ENCODE assay signal across 28 cellular contexts in genomic region chr1:229941785-229942184, GRCh38.
"Had no signal": no experiment of that assay in that cellular context is flagged by ENCODE, and none has a peak within 500 bp of the region (broad histone marks: within the 10 kb centered on the region; RNA-seq: fewer than 3 reads in every experiment).

No MANE protein-coding gene starts in this region.

- H3K9me3 Mint-ChIP-seq: activated CD4-positive, alpha-beta memory T cell treated with anti-CD3 and anti-CD28 coated beads, Interleukin-2, amount 10 ng/mL, durations not matched to agents 7 days and 5 days; activated naive CD4-positive, alpha-beta T cell treated with anti-CD3 and anti-CD28 coated beads, Interleukin-2, amount 10 ng/mL, durations not matched to agents 7 days and 5 days; activated naive CD8-positive, alpha-beta T cell treated with anti-CD3 and anti-CD28 coated beads for 36 hours; central memory CD8-positive, alpha-beta T cell had no signal

- H3K4me3 Mint-ChIP-seq: activated CD4-positive, alpha-beta memory T cell treated with anti-CD3 and anti-CD28 coated beads, Interleukin-2, amount 10 ng/mL, durations not matched to agents 7 days and 5 days; activated CD8-positive, alpha-beta memory T cell treated with anti-CD3 and anti-CD28 coated beads, Interleukin-2, amount 10 ng/mL, durations not matched to agents 7 days and 5 days; activated naive CD4-positive, alpha-beta T cell treated with anti-CD3 and anti-CD28 coated beads, Interleukin-2, amount 10 ng/mL, durations not matched to agents 7 days and 5 days; activated naive CD8-positive, alpha-beta T cell treated with anti-CD3 and anti-CD28 coated beads for 36 hours; central memory CD8-positive, alpha-beta T cell had no signal

- H3K27ac Mint-ChIP-seq: activated CD4-positive, alpha-beta memory T cell treated with anti-CD3 and anti-CD28 coated beads, Interleukin-2, amount 10 ng/mL, durations not matched to agents 7 days and 5 days; activated CD8-positive, alpha-beta memory T cell treated with anti-CD3 and anti-CD28 coated beads, Interleukin-2, amount 10 ng/mL, durations not matched to agents 7 days and 5 days; activated naive CD8-positive, alpha-beta T cell treated with anti-CD3 and anti-CD28 coated beads for 36 hours had no signal

- DNase-seq: activated CD4-positive, alpha-beta memory T cell treated with anti-CD3 and anti-CD28 coated beads, Interleukin-2, amount 10 ng/mL, durations not matched to agents 7 days and 5 days; activated CD4-positive, alpha-beta T cell treated with anti-CD3 and anti-CD28 coated beads for 1 hour; activated CD4-positive, alpha-beta T cell treated with anti-CD3 and anti-CD28 coated beads for 48 hours; activated CD4-positive, CD25-positive, alpha-beta regulatory T cell; activated CD8-positive, alpha-beta memory T cell treated with anti-CD3 and anti-CD28 coated beads for 24 hours; activated CD8-positive, alpha-beta memory T cell treated with anti-CD3 and anti-CD28 coated beads, Interleukin-2, amount 10 ng/mL, durations not matched to agents 7 days and 5 days; activated CD8-positive, alpha-beta memory T cell treated with anti-CD3 and anti-CD28 coated beads, Interleukin-2, amount 50 U/mL, for 48 hours; activated effector memory CD4-positive, alpha-beta T cell treated with Interleukin-2 at 50 U/mL for 16 hours; activated naive CD4-positive, alpha-beta T cell treated with anti-CD3 and anti-CD28 coated beads, Interleukin-2, amount 10 ng/mL, durations not matched to agents 7 days and 5 days; activated naive CD8-positive, alpha-beta T cell treated with anti-CD3 and anti-CD28 coated beads for 36 hours; activated T-cell treated with anti-CD3 and anti-CD28 coated beads, Interleukin-2, amount 50 U/mL, for 48 hours; amniotic stem cell; aorta; NCI-H1105 treated with DMSO at 0.1 percent for 48 hours; NCI-H1436; NCI-H1694; NCI-H2107; NCI-H2171; NCI-H510A; NCI-H526; NK-92 treated with Interleukin-12 subunit alpha and Interleukin-12 subunit beta, amount 100 ng/mL, for 24 hours; PC-3; SW 1271; T-helper 1 cell; T-helper 2 cell; T-helper 9 cell had no signal

- ATAC-seq: activated CD8-positive, alpha-beta memory T cell treated with anti-CD3 and anti-CD28 coated beads, Interleukin-2, amount 10 ng/mL, durations not matched to agents 7 days and 5 days; K562; PC-3 had no signal

- H3K36me3 Mint-ChIP-seq: activated CD8-positive, alpha-beta memory T cell treated with anti-CD3 and anti-CD28 coated beads, Interleukin-2, amount 10 ng/mL, durations not matched to agents 7 days and 5 days; activated naive CD4-positive, alpha-beta T cell treated with anti-CD3 and anti-CD28 coated beads, Interleukin-2, amount 10 ng/mL, durations not matched to agents 7 days and 5 days; activated naive CD8-positive, alpha-beta T cell treated with anti-CD3 and anti-CD28 coated beads for 36 hours had no signal

- H3K4me1 Mint-ChIP-seq: activated CD4-positive, alpha-beta memory T cell treated with anti-CD3 and anti-CD28 coated beads, Interleukin-2, amount 10 ng/mL, durations not matched to agents 7 days and 5 days; activated CD8-positive, alpha-beta memory T cell treated with anti-CD3 and anti-CD28 coated beads, Interleukin-2, amount 10 ng/mL, durations not matched to agents 7 days and 5 days; activated naive CD4-positive, alpha-beta T cell treated with anti-CD3 and anti-CD28 coated beads, Interleukin-2, amount 10 ng/mL, durations not matched to agents 7 days and 5 days; activated naive CD8-positive, alpha-beta T cell treated with anti-CD3 and anti-CD28 coated beads for 36 hours; central memory CD8-positive, alpha-beta T cell had no signal
